In the genomic region with DNA sequence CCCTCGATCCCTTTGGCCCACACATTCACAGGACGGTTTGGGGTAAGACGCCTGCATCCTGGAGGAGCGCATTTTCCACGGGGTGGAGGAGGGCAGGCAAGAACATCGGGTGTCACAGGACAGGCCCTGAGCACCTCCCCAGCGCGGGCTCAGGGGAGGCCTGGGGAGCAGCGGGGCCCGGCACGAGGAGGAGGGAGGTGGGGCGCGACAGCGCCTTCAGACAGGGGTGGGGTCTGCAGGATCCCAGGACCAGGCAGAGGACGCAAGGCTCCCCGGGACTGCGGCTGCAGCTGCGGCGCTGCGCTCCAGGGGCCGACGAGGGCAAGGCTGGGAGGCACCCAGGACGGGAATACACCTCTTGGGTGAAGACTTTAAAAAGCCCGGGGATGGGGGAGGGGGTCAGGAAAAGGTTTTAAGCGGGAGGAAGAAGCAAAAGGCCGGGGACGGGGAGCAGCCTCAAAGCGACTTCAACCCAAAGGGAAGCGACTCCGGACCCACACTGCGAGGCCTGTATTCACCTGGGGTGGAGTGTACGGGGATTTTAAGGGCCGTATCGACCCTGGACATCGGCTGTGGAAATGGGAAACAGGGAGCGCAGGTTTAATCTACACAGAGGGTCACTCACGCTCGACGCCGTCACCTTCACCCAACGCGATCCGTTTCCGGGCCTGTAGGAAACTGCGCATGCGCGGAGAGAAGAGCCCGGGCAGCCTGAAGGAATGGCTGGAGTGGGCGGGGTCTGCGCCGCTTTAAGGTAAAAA, we compare ENCODE assay signal across 8 cellular contexts. TPM values are rescaled to one million over a fixed set of nuclear protein-coding genes. Genes with fewer than 3 reads are reported as not detected.
DNase-seq lines count a peak whose midpoint lies in the region; ATAC-seq and TF ChIP-seq lines count a peak whose summit lies in the region.

Gene ZNF415, minus strand, starts transcription at position 680 of the 761 bp plus-strand sequence. CDS start 10,234 bp downstream, outside the sequence.

- 1% methylated on average over 42 of the region's 51 CpGs for WGBS in right lobe of liver (ENCODE audit: insufficient coverage, low coverage, low lambda C conversion rate, missing lambda C conversion rate)

- no peak for TF ChIP-seq POLR2A in right lobe of liver (IDR thresholded peaks at IDR 0.05)

- no peak for TF ChIP-seq EP300 in Ishikawa (IDR thresholded peaks at IDR 0.05; ENCODE audit: borderline replicate concordance)

- no peaks in the 10 kb centered on the region for H3K27me3 Mint-ChIP-seq in activated CD4-positive, alpha-beta T cell treated with anti-CD3 and anti-CD28 coated beads, Interleukin-2, amount 10 ng/mL, durations not matched to agents 24 days and 14 days

- H3K36me3 Mint-ChIP-seq in activated CD4-positive, alpha-beta T cell treated with anti-CD3 and anti-CD28 coated beads, Interleukin-2, amount 10 ng/mL, durations not matched to agents 24 days and 14 days (ENCODE audit: low read depth), result peaks cover 13% of the 10 kb centered on the region

- no peak for TF ChIP-seq CTCF in right lobe of liver (IDR thresholded peaks at IDR 0.05)

- DNase-seq in AG20443 (ENCODE audit: low spot score) (peak; percentile 96), right lobe of liver (peak; percentile 68 to 70 (median 70))
- peak; percentile 80 for DNase-seq in activated CD4-positive, alpha-beta T cell treated with anti-CD3 and anti-CD28 coated beads, Interleukin-2, amount 10 ng/mL, durations not matched to agents 24 days and 14 days
- DNase-seq in effector CD8-positive, alpha-beta T cell (lab: John Stamatoyannopoulos, UW), result peak; percentile 57
- DNase-seq in stimulated activated CD4-positive, alpha-beta T cell treated with anti-CD3 and anti-CD28 coated beads, Interleukin-1b, Interleukin-23, amount 100 ng/mL, for 48 hours, result peak; percentile 49

- no peak for TF ChIP-seq RAD21 in Ishikawa (IDR thresholded peaks at IDR 0.05; ENCODE audit: low read depth)

- H3K9me3 ChIP-seq in right lobe of liver, result peaks cover 0 to 14% (median 0%) of the 10 kb centered on the region in 4 donors

- no peak within 1 kb of the TSS for H3K27ac Mint-ChIP-seq in activated CD4-positive, alpha-beta T cell treated with anti-CD3 and anti-CD28 coated beads, Interleukin-2, amount 10 ng/mL, durations not matched to agents 24 days and 14 days

- peaks cover 6% of the 10 kb centered on the region for H3K4me1 Mint-ChIP-seq in activated CD4-positive, alpha-beta T cell treated with anti-CD3 and anti-CD28 coated beads, Interleukin-2, amount 10 ng/mL, durations not matched to agents 24 days and 14 days

- H3K27me3 ChIP-seq in right lobe of liver, result no peaks in the 10 kb centered on the region

- no peaks in the 10 kb centered on the region for H3K4me1 ChIP-seq in right lobe of liver

- intact Hi-C loops in activated CD4-positive, alpha-beta T cell treated with anti-CD3 and anti-CD28 coated beads, Interleukin-2, amount 10 ng/mL, durations not matched to agents 24 days and 14 days (cut with micrococcal nuclease), result no loop called here
- intact Hi-C loops in right lobe of liver (cut with DNase I), result no loop called here

- peak within 1 kb of the TSS; percentile 69 for H3K4me3 Mint-ChIP-seq in activated CD4-positive, alpha-beta T cell treated with anti-CD3 and anti-CD28 coated beads, Interleukin-2, amount 10 ng/mL, durations not matched to agents 24 days and 14 days

- peak within 1 kb of the TSS; percentile 22 to 42 (median 29) for H3K4me3 ChIP-seq in right lobe of liver

- no peaks in the 10 kb centered on the region for H3K36me3 ChIP-seq in right lobe of liver

- peak within 1 kb of the TSS; percentile 21 to 43 (median 26) for H3K27ac ChIP-seq in right lobe of liver

- ATAC-seq in right lobe of liver (peak; percentile 66 to 83 (median 76)), GM18502 (IDR thresholded peaks at IDR 0.05; ENCODE audit: poor library complexity, unreplicated experiment) (no peak), HG02973 (IDR thresholded peaks at IDR 0.05; ENCODE audit: unreplicated experiment) (no peak)

- peaks cover 26% of the 10 kb centered on the region for H3K9me3 Mint-ChIP-seq in activated CD4-positive, alpha-beta T cell treated with anti-CD3 and anti-CD28 coated beads, Interleukin-2, amount 10 ng/mL, durations not matched to agents 24 days and 14 days

TF ChIP-seq in Ishikawa, 13 proteins besides CTCF, POLR2A, EP300 and RAD21:
- TF ChIP-seq FOXM1 (IDR thresholded peaks at IDR 0.05; ENCODE audit: borderline replicate concordance, low read depth) (no peak), CREB1 (IDR thresholded peaks at IDR 0.05; ENCODE audit: low read depth) (no peak), REST (IDR thresholded peaks at IDR 0.05; ENCODE audit: low read depth) (no peak), TEAD4 (IDR thresholded peaks at IDR 0.05) (no peak), NFIC (IDR thresholded peaks at IDR 0.05) (no peak), CEBPB (IDR thresholded peaks at IDR 0.05) (no peak), USF1 (IDR thresholded peaks at IDR 0.05) (no peak), EGR1 (IDR thresholded peaks at IDR 0.05) (no peak), ZBTB7A (IDR thresholded peaks at IDR 0.05; ENCODE audit: low read depth) (no peak), TCF12 (IDR thresholded peaks at IDR 0.05; ENCODE audit: low read depth) (no peak), TAF1 (IDR thresholded peaks at IDR 0.05; ENCODE audit: low read depth) (no peak), YY1 (IDR thresholded peaks at IDR 0.05; ENCODE audit: low read depth) (0 out of 2 replicates have a peak, but pooled peaks have one; percentile 20)
- TF ChIP-seq, protein P1, sequence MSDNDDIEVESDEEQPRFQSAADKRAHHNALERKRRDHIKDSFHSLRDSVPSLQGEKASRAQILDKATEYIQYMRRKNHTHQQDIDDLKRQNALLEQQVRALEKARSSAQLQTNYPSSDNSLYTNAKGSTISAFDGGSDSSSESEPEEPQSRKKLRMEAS (IDR thresholded peaks at IDR 0.05), result peak; percentile 69
TF ChIP-seq in Ishikawa: peak in this region for 2.

RNA-seq across cellular contexts. Expression of gene ZNF415, which starts in this region (rescaled TPM):
- total RNA-seq in activated CD4-positive, alpha-beta T cell treated with anti-CD3 and anti-CD28 coated beads, Interleukin-2, amount 10 ng/mL, durations not matched to agents 24 days and 14 days, result 0.51 and 0.78 TPM in 2 replicates
- 1 to 10 TPM in 1 of 6 experiments, under 1 TPM in 5; 0.12 to 1.3 (median 0.47) TPM for total RNA-seq in right lobe of liver

Comparison
In these comparisons a context has a peak if more than half of its experiments do, and no peak if none do; other contexts are left out.
1. Peak in DNase-seq in activated CD4-positive, alpha-beta T cell treated with anti-CD3 and anti-CD28 coated beads, Interleukin-2, amount 10 ng/mL, durations not matched to agents 24 days and 14 days; RNA of the gene not detected or under 1 TPM.
2. ATAC-seq: peak in right lobe of liver (4 of 4); none in GM18502 (single experiment) and HG02973 (single experiment).
3. Peak in every context shown above with its lines, with median percentiles within 50 percentile points of each other: DNase-seq.